Comparison of ENCODE assay signal across 20 cellular contexts in genomic region chr9:16419124-16419523, GRCh38.
"Had no signal": no experiment of that assay in that cellular context is flagged by ENCODE, and none has a peak within 500 bp of the region (broad histone marks: within the 10 kb centered on the region; RNA-seq: fewer than 3 reads in every experiment).

No MANE protein-coding gene starts in this region.

- DNase-seq: dermis blood vessel endothelial cell; dorsolateral prefrontal cortex; effector CD4-positive, alpha-beta T cell; effector memory CD4-positive, alpha-beta T cell; esophagus squamous epithelium; foreskin fibroblast; foreskin melanocyte; gastrocnemius medialis; glutamatergic neuron; head of caudate nucleus; heart right ventricle; hippocampal formation; left cardiac atrium; left lung; left ventricle myocardium superior; lower lobe of right lung; mucosa of descending colon had no signal

- H3K9me3 Mint-ChIP-seq: mesothelial cell of epicardium had no signal

- H3K27me3 ChIP-seq: esophagus squamous epithelium, gastrocnemius medialis, left lung had no signal

- H3K4me1 Mint-ChIP-seq: memory B cell had no signal

- H3K27me3 Mint-ChIP-seq: memory B cell had no signal

- H3K27ac ChIP-seq: coronary artery, dorsolateral prefrontal cortex, esophagus squamous epithelium, gastrocnemius medialis, heart right ventricle, left lung, lower lobe of right lung had no signal

- H3K9me3 ChIP-seq: esophagus squamous epithelium, gastrocnemius medialis, heart right ventricle, left lung, lower lobe of right lung, mucosa of descending colon had no signal

- H3K36me3 ChIP-seq: esophagus squamous epithelium, gastrocnemius medialis, heart right ventricle, lower lobe of right lung had no signal

- H3K4me3 Mint-ChIP-seq: memory B cell, mesothelial cell of epicardium had no signal

- H3K27ac Mint-ChIP-seq: memory B cell, mesothelial cell of epicardium had no signal

- ATAC-seq: gastrocnemius medialis, heart right ventricle, left cardiac atrium, left lung, left ventricle myocardium superior, lower lobe of right lung, mucosa of descending colon had no signal

- H3K36me3 Mint-ChIP-seq: memory B cell, mesothelial cell of epicardium had no signal

- H3K4me3 ChIP-seq: coronary artery, dorsolateral prefrontal cortex, esophagus squamous epithelium, gastrocnemius medialis, heart right ventricle, left lung, lower lobe of right lung, mucosa of descending colon had no signal

- H3K4me1 ChIP-seq: gastrocnemius medialis, left lung had no signal
